Comparison of ENCODE assay signal across 8 cellular contexts in genomic region chr2:102355526-102356380, GRCh38. TPM values are rescaled to one million over a fixed set of nuclear protein-coding genes. Genes with fewer than 3 reads are reported as not detected.
DNase-seq lines count a peak whose midpoint lies in the region; ATAC-seq and TF ChIP-seq lines count a peak whose summit lies in the region.

A gene with protein sequence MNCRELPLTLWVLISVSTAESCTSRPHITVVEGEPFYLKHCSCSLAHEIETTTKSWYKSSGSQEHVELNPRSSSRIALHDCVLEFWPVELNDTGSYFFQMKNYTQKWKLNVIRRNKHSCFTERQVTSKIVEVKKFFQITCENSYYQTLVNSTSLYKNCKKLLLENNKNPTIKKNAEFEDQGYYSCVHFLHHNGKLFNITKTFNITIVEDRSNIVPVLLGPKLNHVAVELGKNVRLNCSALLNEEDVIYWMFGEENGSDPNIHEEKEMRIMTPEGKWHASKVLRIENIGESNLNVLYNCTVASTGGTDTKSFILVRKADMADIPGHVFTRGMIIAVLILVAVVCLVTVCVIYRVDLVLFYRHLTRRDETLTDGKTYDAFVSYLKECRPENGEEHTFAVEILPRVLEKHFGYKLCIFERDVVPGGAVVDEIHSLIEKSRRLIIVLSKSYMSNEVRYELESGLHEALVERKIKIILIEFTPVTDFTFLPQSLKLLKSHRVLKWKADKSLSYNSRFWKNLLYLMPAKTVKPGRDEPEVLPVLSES (plus strand): TSS chr2:102355796. CDS start chr2:102362661, 6,865 bp downstream.

- H3K9me3 ChIP-seq in endodermal cell (ENCODE audit: control insufficient read depth, low read length), result no peaks in the 10 kb centered on the region

- no peaks in the 10 kb centered on the region for H3K27me3 ChIP-seq in endodermal cell (ENCODE audit: control insufficient read depth, insufficient read depth, low read length, poor library complexity, severe bottlenecking)

- no peak within 1 kb of the TSS for H3K27ac ChIP-seq in endodermal cell (ENCODE audit: low read depth, low read length)

- DNase-seq in AG09309 (ENCODE audit: low read depth) (no peak), NCI-H748 treated with DMSO at 0.1 percent for 48 hours (lab: John Stamatoyannopoulos, UW) (peak; percentile 19), endodermal cell (peak; percentile 90), midbrain (lab: John Stamatoyannopoulos, UW) (peak; percentile 61)
- DNase-seq in stimulated activated CD8-positive, alpha-beta memory T cell treated with anti-CD3 and anti-CD28 coated beads, Interleukin-15, amount 100 ng/mL, for 48 hours (ENCODE audit: low read depth in 2 of 2), result peak; percentile 68 to 76

- no peaks in the 10 kb centered on the region for H3K4me1 ChIP-seq in endodermal cell (ENCODE audit: control insufficient read depth, insufficient read depth, low read length)

- no peaks in the 10 kb centered on the region for H3K9me3 Mint-ChIP-seq in endodermal cell

- H3K36me3 Mint-ChIP-seq in endodermal cell (ENCODE audit: low read depth), result no peaks in the 10 kb centered on the region

- peak within 1 kb of the TSS; percentile 60 for H3K4me3 Mint-ChIP-seq in endodermal cell

- WGBS in endodermal cell (ENCODE audit: insufficient coverage in 1 of 2, insufficient read length in 1 of 2), 2 experiments, result 1 to 2% methylated on average over 12 to 69 of the region's 69 CpGs

- H3K27me3 Mint-ChIP-seq in endodermal cell (ENCODE audit: insufficient read depth), result peaks cover 10% of the 10 kb centered on the region

- peak; percentile 92 for ATAC-seq in GM18517 (IDR thresholded peaks at IDR 0.05; ENCODE audit: unreplicated experiment)
- ATAC-seq in HG03064 (IDR thresholded peaks at IDR 0.05; ENCODE audit: low read depth, unreplicated experiment), result peak; percentile 91

- no peaks in the 10 kb centered on the region for H3K36me3 ChIP-seq in endodermal cell (ENCODE audit: control insufficient read depth, insufficient read depth, low read length)

- POLR2A ChIA-PET in activated CD8-positive, alpha-beta memory T cell treated with anti-CD3 and anti-CD28 coated beads for 36 hours (lab: Charles Lee), result interaction anchor here (0.6 to 0.7 kb wide), 2 partner anchors 468 to 1047 kb away, joined by 3 to 4 read pairs; partner anchors contain the start of gene RNF149

- CTCF ChIA-PET in activated CD8-positive, alpha-beta memory T cell treated with anti-CD3 and anti-CD28 coated beads for 36 hours (lab: Charles Lee), result interaction anchor here (0.7 to 1.9 kb wide), 21 partner anchors 12 to 471 kb away, joined by 3 to 8 read pairs (median 3); partner anchors contain the start of gene IL18RAP

- TF ChIP-seq CTCF in AG09309 (IDR thresholded peaks at IDR 0.05; ENCODE audit: control insufficient read depth, insufficient read depth, low read depth, low read length, missing control alignments) (peak; percentile 62), endodermal cell (conservative IDR thresholded peaks at IDR 0.05) (peak; percentile 94)

- peak within 1 kb of the TSS; percentile 9 for H3K27ac Mint-ChIP-seq in endodermal cell

- peak within 1 kb of the TSS; percentile 53 for H3K9ac ChIP-seq in endodermal cell (ENCODE audit: extremely low read depth, low read length, poor library complexity, severe bottlenecking)

- no peaks in the 10 kb centered on the region for H3K4me1 Mint-ChIP-seq in endodermal cell

- H3K4me3 ChIP-seq in AG09309 (ENCODE audit: control insufficient read depth, low read depth, low read length) (peak within 1 kb of the TSS; percentile 67), endodermal cell (ENCODE audit: low read length) (peak within 1 kb of the TSS; percentile 85)

RNA-seq across cellular contexts. Expression of the gene that starts here (rescaled TPM):
- 10 to 100 TPM; 25.1 to 25.8 TPM for total RNA-seq in activated CD8-positive, alpha-beta memory T cell treated with anti-CD3 and anti-CD28 coated beads for 36 hours
- total RNA-seq in endodermal cell, result 1 to 10 TPM; 2.2 to 2.4 TPM
- 0.50 TPM for polyA plus RNA-seq in endodermal cell (2013, experiment 1 of 2)
- 0.50 TPM for polyA plus RNA-seq in endodermal cell (2013, experiment 2 of 2)

Comparison
In these comparisons a context has a peak if more than half of its experiments do, and no peak if none do; other contexts are left out.
1. RNA of the gene that starts here (total RNA-seq): 25.1 to 25.8 TPM in activated CD8-positive, alpha-beta memory T cell treated with anti-CD3 and anti-CD28 coated beads for 36 hours; 2.2 to 2.4 TPM in endodermal cell; every median in the first group is over 4 times any median in the second.